ENCODE assay signal across 28 cellular contexts in the genomic region with DNA sequence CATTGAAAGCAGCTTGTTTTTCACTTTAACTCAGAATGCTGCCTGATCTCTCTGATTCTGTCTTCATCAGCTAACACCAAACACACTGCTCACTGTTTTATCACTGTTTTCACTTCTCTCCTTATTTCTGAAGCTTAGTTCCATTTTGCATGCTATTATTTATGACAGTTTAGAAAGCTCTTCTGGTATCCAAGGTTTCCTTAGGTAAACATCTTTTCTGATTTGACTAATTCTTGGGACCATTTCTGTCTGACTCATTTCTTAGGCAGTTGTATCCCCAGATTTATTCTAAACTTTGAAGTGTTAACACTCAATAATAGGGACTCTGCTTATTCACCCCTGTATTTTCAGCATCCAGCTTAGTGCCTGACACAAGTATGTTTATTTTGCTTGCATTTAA.
DNase-seq lines count a peak whose midpoint lies in the region; ATAC-seq and TF ChIP-seq lines count a peak whose summit lies in the region.
"Had no signal": no experiment of that assay in that cellular context is flagged by ENCODE, and none has a peak within 500 bp of the region (broad histone marks: within the 10 kb centered on the region; RNA-seq: fewer than 3 reads in every experiment).

No MANE protein-coding gene starts in this region.

- peaks cover 10% of the 10 kb centered on the region for H3K9me3 Mint-ChIP-seq in WTC11
- peaks cover 13% of the 10 kb centered on the region for H3K9me3 Mint-ChIP-seq in natural killer cell treated with Interleukin-12 subunit alpha and Interleukin-12 subunit beta and Interleukin-15 and Interleukin-18, amount 100 ng/mL, for 72 hours

- H3K36me3 Mint-ChIP-seq in WTC11, result peaks cover 5% of the 10 kb centered on the region
- no peaks in the 10 kb centered on the region for H3K36me3 Mint-ChIP-seq in natural killer cell treated with Interleukin-12 subunit alpha and Interleukin-12 subunit beta and Interleukin-15 and Interleukin-18, amount 100 ng/mL, for 72 hours
- H3K36me3 Mint-ChIP-seq: activated naive CD8-positive, alpha-beta T cell treated with anti-CD3 and anti-CD28 coated beads for 36 hours; brain; neural progenitor cell; stimulated activated naive B cell treated with anti-CD40 and anti-IgM and Interleukin-4, amounts not matched to agents 10 μg/mL and 1 μg/mL and 100 μg/mL, for 72 hours had no signal

- POLR2A ChIA-PET in WTC11 (lab: Charles Lee), result no interaction called here

- CTCF ChIA-PET in WTC11 (lab: Charles Lee), result no interaction called here

- no peaks in the 10 kb centered on the region for H3K27me3 Mint-ChIP-seq in WTC11 (ENCODE audit: low read depth)
- no peaks in the 10 kb centered on the region for H3K27me3 Mint-ChIP-seq in natural killer cell treated with Interleukin-12 subunit alpha and Interleukin-12 subunit beta and Interleukin-15 and Interleukin-18, amount 100 ng/mL, for 72 hours
- H3K27me3 Mint-ChIP-seq: activated B cell treated with CpG ODN at 0.5 μM for 24 hours; activated naive CD8-positive, alpha-beta T cell treated with anti-CD3 and anti-CD28 coated beads for 36 hours; brain; stimulated activated naive B cell treated with anti-CD40 and anti-IgM and Interleukin-4, amounts not matched to agents 10 μg/mL and 1 μg/mL and 100 μg/mL, for 72 hours had no signal

- H3K4me1 Mint-ChIP-seq in WTC11, result no peaks in the 10 kb centered on the region
- H3K4me1 Mint-ChIP-seq in natural killer cell treated with Interleukin-12 subunit alpha and Interleukin-12 subunit beta and Interleukin-15 and Interleukin-18, amount 100 ng/mL, for 72 hours (ENCODE audit: low read depth in 2 of 2), result no peaks in the 10 kb centered on the region
- H3K4me1 Mint-ChIP-seq: activated B cell treated with CpG ODN at 0.5 μM for 24 hours; activated naive CD8-positive, alpha-beta T cell treated with anti-CD3 and anti-CD28 coated beads for 36 hours; H9; neural progenitor cell; stimulated activated naive B cell treated with anti-CD40 and anti-IgM and Interleukin-4, amounts not matched to agents 10 μg/mL and 1 μg/mL and 100 μg/mL, for 72 hours had no signal

- 0 out of 2 replicates have a peak overlapping the region, but pooled peaks have one; percentile 60 for H3K27ac Mint-ChIP-seq in WTC11
- H3K27ac Mint-ChIP-seq in natural killer cell treated with Interleukin-12 subunit alpha and Interleukin-12 subunit beta and Interleukin-15 and Interleukin-18, amount 100 ng/mL, for 72 hours, result no peak overlapping the region
- H3K27ac Mint-ChIP-seq: activated B cell treated with CpG ODN at 0.5 μM for 24 hours; activated naive CD8-positive, alpha-beta T cell treated with anti-CD3 and anti-CD28 coated beads for 36 hours; H9; neural progenitor cell; stimulated activated naive B cell treated with anti-CD40 and anti-IgM and Interleukin-4, amounts not matched to agents 10 μg/mL and 1 μg/mL and 100 μg/mL, for 72 hours; T-helper 2 cell treated with Interferon-gamma antibody and Interleukin-4, amounts not matched to agents 5 μg/mL and 100 μg/mL, for 36 hours had no signal

- H3K4me3 ChIP-seq in fibroblast of villous mesenchyme (ENCODE audit: low read depth, low read length), result no peak overlapping the region
- H3K4me3 ChIP-seq: BLaER1 treated with 17β-estradiol and CSF1 and Interleukin-3, amounts not matched to agents 10 nM and 100 nM; lung; neural progenitor cell; psoas muscle; smooth muscle cell; vagina had no signal

- H3K4me3 Mint-ChIP-seq in WTC11, result no peak overlapping the region
- H3K4me3 Mint-ChIP-seq in natural killer cell treated with Interleukin-12 subunit alpha and Interleukin-12 subunit beta and Interleukin-15 and Interleukin-18, amount 100 ng/mL, for 72 hours, result no peak overlapping the region
- H3K4me3 Mint-ChIP-seq: activated B cell treated with CpG ODN at 0.5 μM for 24 hours; activated naive CD8-positive, alpha-beta T cell treated with anti-CD3 and anti-CD28 coated beads for 36 hours; brain; H9; neural progenitor cell; stimulated activated naive B cell treated with anti-CD40 and anti-IgM and Interleukin-4, amounts not matched to agents 10 μg/mL and 1 μg/mL and 100 μg/mL, for 72 hours; T-helper 2 cell treated with Interferon-gamma antibody and Interleukin-4, amounts not matched to agents 5 μg/mL and 100 μg/mL, for 36 hours had no signal

- TF ChIP-seq CTCF in WTC11 (IDR thresholded peaks at IDR 0.05), result no peak
- no peak for TF ChIP-seq CTCF in fibroblast of villous mesenchyme (IDR thresholded peaks at IDR 0.05; ENCODE audit: insufficient read depth, low read depth, low read length)

- no peak for ATAC-seq in WTC11
- ATAC-seq in natural killer cell treated with Interleukin-12 subunit alpha and Interleukin-12 subunit beta and Interleukin-15 and Interleukin-18, amount 100 ng/mL, for 72 hours, result no peak
- ATAC-seq: HepG2; psoas muscle; stimulated activated naive B cell treated with anti-CD40 and anti-IgM and Interleukin-4, amounts not matched to agents 10 μg/mL and 1 μg/mL and 100 μg/mL, for 72 hours had no signal

- DNase-seq in HCEC 1CT (peak; percentile 72), WTC11 (ENCODE audit: low spot score) (no peak), fibroblast of villous mesenchyme (ENCODE audit: low read depth) (peak; percentile 12), renal cortical epithelial cell (ENCODE audit: low read depth) (peak; percentile 48), NAMALWA (ENCODE audit: low spot score) (no peak)
- DNase-seq in activated CD4-positive, CD25-positive, alpha-beta regulatory T cell treated with anti-CD3 and anti-CD28 coated beads, Interleukin-2, amount 50 U/mL, for 72 hours, result no peak
- DNase-seq in stimulated activated CD4-positive, alpha-beta T cell treated with anti-CD3 and anti-CD28 coated beads, Interleukin-2, amount 100 ng/mL, for 48 hours, result no peak
- no peak for DNase-seq in natural killer cell treated with Interleukin-12 subunit alpha and Interleukin-12 subunit beta and Interleukin-15 and Interleukin-18, amount 100 ng/mL, for 72 hours (ENCODE audit: low spot score)
- DNase-seq: ACHN; activated B cell treated with CpG ODN at 0.5 μM for 24 hours; activated CD4-positive, alpha-beta T cell treated with anti-CD3 and anti-CD28 coated beads, Interleukin-2, amount 50 U/mL, for 48 hours; activated effector memory CD4-positive, alpha-beta T cell treated with Interleukin-2 at 50 U/mL for 16 hours; activated naive CD8-positive, alpha-beta T cell treated with anti-CD3 and anti-CD28 coated beads for 36 hours; H9; NCI-H2029 treated with DMSO at 0.1 percent for 48 hours; NCI-H446; NCI-H82; psoas muscle; stimulated activated CD4-positive, alpha-beta T cell treated with anti-CD3 and anti-CD28 coated beads, Interleukin-2, amount 100 ng/mL, for 24 hours; stimulated activated naive B cell treated with anti-CD40 and anti-IgM and Interleukin-4, amounts not matched to agents 10 μg/mL and 1 μg/mL and 100 μg/mL, for 72 hours had no signal

TF ChIP-seq in WTC11, 78 proteins besides CTCF, POLR2A, EP300 and RAD21 (continues in another document):
- TF ChIP-seq NR2C2 (CRISPR knock-in tag; IDR thresholded peaks at IDR 0.05) (no peak), SP1 (CRISPR knock-in tag; conservative IDR thresholded peaks at IDR 0.05) (no peak), ZNF317 (CRISPR knock-in tag; IDR thresholded peaks at IDR 0.05; ENCODE audit: borderline replicate concordance, low read depth) (no peak)
- TF ChIP-seq, protein P1, sequence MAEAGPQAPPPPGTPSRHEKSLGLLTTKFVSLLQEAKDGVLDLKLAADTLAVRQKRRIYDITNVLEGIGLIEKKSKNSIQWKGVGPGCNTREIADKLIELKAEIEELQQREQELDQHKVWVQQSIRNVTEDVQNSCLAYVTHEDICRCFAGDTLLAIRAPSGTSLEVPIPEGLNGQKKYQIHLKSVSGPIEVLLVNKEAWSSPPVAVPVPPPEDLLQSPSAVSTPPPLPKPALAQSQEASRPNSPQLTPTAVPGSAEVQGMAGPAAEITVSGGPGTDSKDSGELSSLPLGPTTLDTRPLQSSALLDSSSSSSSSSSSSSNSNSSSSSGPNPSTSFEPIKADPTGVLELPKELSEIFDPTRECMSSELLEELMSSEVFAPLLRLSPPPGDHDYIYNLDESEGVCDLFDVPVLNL (CRISPR knock-in tag; IDR thresholded peaks at IDR 0.05; ENCODE audit: borderline replicate concordance, low read depth), result no peak
- TF ChIP-seq, protein P2, sequence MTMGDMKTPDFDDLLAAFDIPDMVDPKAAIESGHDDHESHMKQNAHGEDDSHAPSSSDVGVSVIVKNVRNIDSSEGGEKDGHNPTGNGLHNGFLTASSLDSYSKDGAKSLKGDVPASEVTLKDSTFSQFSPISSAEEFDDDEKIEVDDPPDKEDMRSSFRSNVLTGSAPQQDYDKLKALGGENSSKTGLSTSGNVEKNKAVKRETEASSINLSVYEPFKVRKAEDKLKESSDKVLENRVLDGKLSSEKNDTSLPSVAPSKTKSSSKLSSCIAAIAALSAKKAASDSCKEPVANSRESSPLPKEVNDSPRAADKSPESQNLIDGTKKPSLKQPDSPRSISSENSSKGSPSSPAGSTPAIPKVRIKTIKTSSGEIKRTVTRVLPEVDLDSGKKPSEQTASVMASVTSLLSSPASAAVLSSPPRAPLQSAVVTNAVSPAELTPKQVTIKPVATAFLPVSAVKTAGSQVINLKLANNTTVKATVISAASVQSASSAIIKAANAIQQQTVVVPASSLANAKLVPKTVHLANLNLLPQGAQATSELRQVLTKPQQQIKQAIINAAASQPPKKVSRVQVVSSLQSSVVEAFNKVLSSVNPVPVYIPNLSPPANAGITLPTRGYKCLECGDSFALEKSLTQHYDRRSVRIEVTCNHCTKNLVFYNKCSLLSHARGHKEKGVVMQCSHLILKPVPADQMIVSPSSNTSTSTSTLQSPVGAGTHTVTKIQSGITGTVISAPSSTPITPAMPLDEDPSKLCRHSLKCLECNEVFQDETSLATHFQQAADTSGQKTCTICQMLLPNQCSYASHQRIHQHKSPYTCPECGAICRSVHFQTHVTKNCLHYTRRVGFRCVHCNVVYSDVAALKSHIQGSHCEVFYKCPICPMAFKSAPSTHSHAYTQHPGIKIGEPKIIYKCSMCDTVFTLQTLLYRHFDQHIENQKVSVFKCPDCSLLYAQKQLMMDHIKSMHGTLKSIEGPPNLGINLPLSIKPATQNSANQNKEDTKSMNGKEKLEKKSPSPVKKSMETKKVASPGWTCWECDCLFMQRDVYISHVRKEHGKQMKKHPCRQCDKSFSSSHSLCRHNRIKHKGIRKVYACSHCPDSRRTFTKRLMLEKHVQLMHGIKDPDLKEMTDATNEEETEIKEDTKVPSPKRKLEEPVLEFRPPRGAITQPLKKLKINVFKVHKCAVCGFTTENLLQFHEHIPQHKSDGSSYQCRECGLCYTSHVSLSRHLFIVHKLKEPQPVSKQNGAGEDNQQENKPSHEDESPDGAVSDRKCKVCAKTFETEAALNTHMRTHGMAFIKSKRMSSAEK (CRISPR knock-in tag; IDR thresholded peaks at IDR 0.05; ENCODE audit: borderline replicate concordance), result no peak
- TF ChIP-seq, protein P3, sequence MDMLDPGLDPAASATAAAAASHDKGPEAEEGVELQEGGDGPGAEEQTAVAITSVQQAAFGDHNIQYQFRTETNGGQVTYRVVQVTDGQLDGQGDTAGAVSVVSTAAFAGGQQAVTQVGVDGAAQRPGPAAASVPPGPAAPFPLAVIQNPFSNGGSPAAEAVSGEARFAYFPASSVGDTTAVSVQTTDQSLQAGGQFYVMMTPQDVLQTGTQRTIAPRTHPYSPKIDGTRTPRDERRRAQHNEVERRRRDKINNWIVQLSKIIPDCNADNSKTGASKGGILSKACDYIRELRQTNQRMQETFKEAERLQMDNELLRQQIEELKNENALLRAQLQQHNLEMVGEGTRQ (CRISPR knock-in tag; IDR thresholded peaks at IDR 0.05), result no peak

Comparison
In these comparisons a context has a peak if more than half of its experiments do, and no peak if none do; other contexts are left out.
1. DNase-seq: peak in HCEC 1CT (single experiment), fibroblast of villous mesenchyme (single experiment) and renal cortical epithelial cell (single experiment); none in WTC11 (single experiment), activated CD4-positive, CD25-positive, alpha-beta regulatory T cell treated with anti-CD3 and anti-CD28 coated beads, Interleukin-2, amount 50 U/mL, for 72 hours (single experiment), stimulated activated CD4-positive, alpha-beta T cell treated with anti-CD3 and anti-CD28 coated beads, Interleukin-2, amount 100 ng/mL, for 48 hours (0 of 2), natural killer cell treated with Interleukin-12 subunit alpha and Interleukin-12 subunit beta and Interleukin-15 and Interleukin-18, amount 100 ng/mL, for 72 hours (single experiment) and NAMALWA (single experiment).